ENCODE assay signal across 18 cellular contexts in the genomic region with DNA sequence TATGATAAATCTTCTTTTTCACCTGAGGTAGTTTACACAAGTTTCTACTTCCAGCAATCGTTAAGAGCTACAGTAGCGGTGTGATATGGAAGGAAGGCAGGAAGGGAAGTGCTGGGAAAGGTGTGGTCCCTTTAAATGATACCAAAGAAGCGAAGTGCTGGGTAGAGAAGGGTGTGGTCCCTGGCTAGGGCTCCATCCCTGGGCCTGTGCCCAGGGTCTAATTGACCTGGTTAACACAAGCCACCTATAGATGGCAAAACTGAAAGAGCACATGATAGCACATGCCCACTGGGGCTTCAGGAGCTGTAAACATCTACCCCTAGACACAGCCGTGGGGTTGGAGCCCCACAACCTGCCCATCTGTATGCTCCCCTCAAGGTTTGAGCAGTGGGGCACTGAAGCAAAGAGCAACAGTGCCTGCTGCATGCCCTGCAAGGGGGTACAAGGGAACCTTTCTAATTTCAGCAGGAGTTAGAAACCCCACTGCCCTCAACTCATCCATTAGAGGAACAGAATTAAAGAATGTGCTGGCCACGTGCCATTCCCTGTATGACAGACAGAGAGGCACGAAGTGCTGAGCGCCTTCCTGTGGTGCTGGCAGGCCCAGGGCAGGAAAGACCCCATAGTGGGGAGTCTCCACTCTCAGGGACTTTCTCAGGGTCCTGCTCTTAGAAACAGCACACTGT.
DNase-seq lines count a peak whose midpoint lies in the region; ATAC-seq and TF ChIP-seq lines count a peak whose summit lies in the region.
"Had no signal": no experiment of that assay in that cellular context is flagged by ENCODE, and none has a peak within 500 bp of the region (broad histone marks: within the 10 kb centered on the region; RNA-seq: fewer than 3 reads in every experiment).

No MANE protein-coding gene starts in this region.

- H3K4me1 ChIP-seq in IMR-90 (ENCODE audit: control insufficient read depth, insufficient read depth, low read length) (peaks cover 18% of the 10 kb centered on the region), trophoblast cell (ENCODE audit: control insufficient read depth in 1 of 2, insufficient read depth in 2 of 2, low read length in 2 of 2) (peaks cover 5 to 22% of the 10 kb centered on the region in 2 experiments), mesenchymal stem cell (ENCODE audit: control insufficient read depth, insufficient read depth, low read depth, low read length) (no peaks in the 10 kb centered on the region)
- H3K4me1 ChIP-seq: BLaER1 had no signal

- H3K4me3 ChIP-seq in IMR-90 (ENCODE audit: insufficient read depth, low read depth, low read length) (no peak overlapping the region), epithelial cell of esophagus (ENCODE audit: low read length) (no peak overlapping the region), trophoblast cell (ENCODE audit: low read depth, low read length) (no peak overlapping the region), mesenchymal stem cell (ENCODE audit: insufficient read depth in 1 of 2, low read depth in 1 of 2, low read length in 2 of 2) (no peak overlapping the region)
- H3K4me3 ChIP-seq: BLaER1 had no signal

- no peak overlapping the region for H3K18ac ChIP-seq in IMR-90 (ENCODE audit: low read depth, low read length)
- H3K18ac ChIP-seq in trophoblast cell (ENCODE audit: low read length): peak overlapping the region; percentile 33
- H3K18ac ChIP-seq in mesenchymal stem cell (ENCODE audit: low read depth in 1 of 2, low read length in 2 of 2): no peak overlapping the region

- H3K36me3 ChIP-seq in IMR-90 (ENCODE audit: control insufficient read depth, insufficient read depth, low read length) (no peaks in the 10 kb centered on the region), trophoblast cell (ENCODE audit: control insufficient read depth in 1 of 2, insufficient read depth in 2 of 2, low read length in 2 of 2) (no peaks in the 10 kb centered on the region), mesenchymal stem cell (ENCODE audit: control insufficient read depth in 1 of 2, insufficient read depth in 2 of 2, low read depth in 1 of 2, low read length in 2 of 2) (no peaks in the 10 kb centered on the region)
- H3K36me3 ChIP-seq: BLaER1 had no signal

- H3K4me2 ChIP-seq in IMR-90 (ENCODE audit: low read depth, low read length): no peak overlapping the region
- H3K4me2 ChIP-seq in trophoblast cell (ENCODE audit: low read length): no peak overlapping the region
- H3K4me2 ChIP-seq in mesenchymal stem cell (ENCODE audit: low read length, poor library complexity, severe bottlenecking): no peak overlapping the region
- H3K4me2 ChIP-seq: BLaER1, KMS-11 had no signal

- CTCF ChIA-PET in IMR-90 (lab: Yijun Ruan, JAX): no interaction called here

- H3K23ac ChIP-seq in IMR-90 (ENCODE audit: low read depth, low read length): no peak overlapping the region
- no peak overlapping the region for H3K23ac ChIP-seq in trophoblast cell (ENCODE audit: low read length)
- H3K23ac ChIP-seq in mesenchymal stem cell (ENCODE audit: low read length in 2 of 2): no peak overlapping the region

- 90% methylated on average over 2 of the region's 7 CpGs; no CpG with 5 or more reads in 1 of the 2 experiments for WGBS in IMR-90 (ENCODE audit: extremely low coverage in 2 of 2, insufficient read length in 1 of 2), 2 experiments
- no CpG with 5 or more reads among the region's 7 CpGs for WGBS in trophoblast cell (ENCODE audit: extremely low coverage, insufficient coverage, insufficient read length)
- WGBS in mesenchymal stem cell: 86% methylated on average over 7 of the region's 7 CpGs

- H3K56ac ChIP-seq in IMR-90 (ENCODE audit: extremely low read depth, insufficient read depth, low read length): no peak overlapping the region

- no peaks in the 10 kb centered on the region for H3K27me3 ChIP-seq in IMR-90 (ENCODE audit: control insufficient read depth, insufficient read depth, low read length)
- H3K27me3 ChIP-seq in trophoblast cell (ENCODE audit: insufficient read depth, low read length): no peaks in the 10 kb centered on the region
- peaks cover 0 to 11% of the 10 kb centered on the region in 2 experiments for H3K27me3 ChIP-seq in mesenchymal stem cell (ENCODE audit: control insufficient read depth in 1 of 2, insufficient read depth in 1 of 2, low read length in 2 of 2)
- H3K27me3 ChIP-seq: BLaER1 had no signal

- H3K9ac ChIP-seq in IMR-90 (ENCODE audit: low read depth, low read length) (no peak overlapping the region), trophoblast cell (ENCODE audit: low read length) (no peak overlapping the region), mesenchymal stem cell (ENCODE audit: low read length) (no peak overlapping the region)
- H3K9ac ChIP-seq: BLaER1, KMS-11 had no signal

- H4K5ac ChIP-seq in IMR-90 (ENCODE audit: low read depth, low read length): no peak overlapping the region

- H3K79me2 ChIP-seq in trophoblast cell (ENCODE audit: control insufficient read depth, insufficient read depth, low read length, poor library complexity): no peaks in the 10 kb centered on the region

- no peak for ATAC-seq in IMR-90 (ENCODE audit: low read depth)
- ATAC-seq: HCT116, Panc1, SK-N-SH treated with all-trans-retinoic acid at 6 μM for 48 hours had no signal

- H3K79me1 ChIP-seq in IMR-90 (ENCODE audit: low read depth in 1 of 2, low read length in 2 of 2): peaks cover 26 to 42% of the 10 kb centered on the region in 2 experiments
- peaks cover 7% of the 10 kb centered on the region for H3K79me1 ChIP-seq in trophoblast cell (ENCODE audit: low read length)
- no peaks in the 10 kb centered on the region for H3K79me1 ChIP-seq in mesenchymal stem cell (replicated peaks; ENCODE audit: low read length, poor library complexity, severe bottlenecking)

- H2AFZ ChIP-seq in IMR-90 (replicated peaks; ENCODE audit: low read length, poor library complexity): no peak overlapping the region
- H2AFZ ChIP-seq in trophoblast cell (ENCODE audit: insufficient read depth, low read length, poor library complexity): no peak overlapping the region
- no peak overlapping the region for H2AFZ ChIP-seq in mesenchymal stem cell (ENCODE audit: low read depth, low read length)

- H4K8ac ChIP-seq in IMR-90 (ENCODE audit: low read depth in 2 of 2, low read length in 2 of 2) (no peak overlapping the region), trophoblast cell (ENCODE audit: low read depth, low read length) (no peak overlapping the region), mesenchymal stem cell (ENCODE audit: low read length) (no peak overlapping the region)

- H2BK12ac ChIP-seq in trophoblast cell (ENCODE audit: low read length): peak overlapping the region; percentile 11
- no peak overlapping the region for H2BK12ac ChIP-seq in mesenchymal stem cell (ENCODE audit: low read length in 2 of 2)

- no peak overlapping the region for H4K91ac ChIP-seq in IMR-90 (ENCODE audit: insufficient read depth, low read depth, low read length)
- H4K91ac ChIP-seq in trophoblast cell (ENCODE audit: low read depth, low read length): peak overlapping the region; percentile 10
- no peak overlapping the region for H4K91ac ChIP-seq in mesenchymal stem cell (ENCODE audit: low read length)

- no peak overlapping the region for H4K12ac ChIP-seq in trophoblast cell (ENCODE audit: low read depth, low read length)

- H2BK120ac ChIP-seq in IMR-90 (ENCODE audit: low read depth, low read length) (peak overlapping the region; percentile 35; the same call in 1 of the 2 replicates), trophoblast cell (ENCODE audit: insufficient read depth, low read length, poor library complexity) (no peak overlapping the region), mesenchymal stem cell (ENCODE audit: low read depth, low read length) (no peak overlapping the region)

- H2AK5ac ChIP-seq in IMR-90 (ENCODE audit: low read depth, low read length): no peak overlapping the region
- H2AK5ac ChIP-seq in trophoblast cell (ENCODE audit: low read length): no peak overlapping the region
- no peak overlapping the region for H2AK5ac ChIP-seq in mesenchymal stem cell (ENCODE audit: low read length, severe bottlenecking)

- peaks cover 15% of the 10 kb centered on the region for H3K9me1 ChIP-seq in IMR-90 (ENCODE audit: insufficient read depth, low read length)

- H3K4ac ChIP-seq in IMR-90 (ENCODE audit: low read depth, low read length) (peak overlapping the region; percentile 6; the same call in 1 of the 2 replicates), trophoblast cell (ENCODE audit: low read depth, low read length) (no peak overlapping the region), mesenchymal stem cell (ENCODE audit: low read depth in 1 of 2, low read length in 2 of 2) (no peak overlapping the region)

- intact Hi-C loops in IMR-90 (cut with micrococcal nuclease): no loop called here

- H3K27ac ChIP-seq in IMR-90 (ENCODE audit: insufficient read depth, low read length) (no peak overlapping the region), trophoblast cell (ENCODE audit: low read depth, low read length) (no peak overlapping the region), mesenchymal stem cell (ENCODE audit: low read length, poor library complexity, severe bottlenecking) (no peak overlapping the region)
- H3K27ac ChIP-seq: BLaER1, KMS-11 had no signal

- H3K9me3 ChIP-seq in IMR-90 (ENCODE audit: control insufficient read depth, insufficient read depth, low read length): no peaks in the 10 kb centered on the region
- H3K9me3 ChIP-seq in trophoblast cell (ENCODE audit: insufficient read depth, low read depth, low read length): peaks cover 1% of the 10 kb centered on the region
- H3K9me3 ChIP-seq in mesenchymal stem cell (ENCODE audit: control insufficient read depth, low read length): no peaks in the 10 kb centered on the region
- H3K9me3 ChIP-seq: BLaER1 had no signal

- POLR2A ChIA-PET in IMR-90 (lab: Charles Lee; ENCODE audit: unreplicated experiment): no interaction called here

- no peak overlapping the region for H2BK5ac ChIP-seq in IMR-90 (ENCODE audit: low read depth, low read length, poor library complexity, severe bottlenecking)
- H2BK5ac ChIP-seq in trophoblast cell (ENCODE audit: low read depth, low read length, poor library complexity): no peak overlapping the region
- no peak overlapping the region for H2BK5ac ChIP-seq in mesenchymal stem cell (ENCODE audit: low read depth, low read length, poor library complexity, severe bottlenecking)

- H4K20me1 ChIP-seq in IMR-90 (ENCODE audit: insufficient read depth, low read length): peaks cover 34% of the 10 kb centered on the region
- H4K20me1 ChIP-seq: BLaER1 had no signal

- DNase-seq in IMR-90: no peak
- peak; percentile 87 for DNase-seq in NCI-H748 (lab: John Stamatoyannopoulos, UW; ENCODE audit: unreplicated experiment)
- DNase-seq in epithelial cell of esophagus (ENCODE audit: low read depth): peak; percentile 22
- no peak for DNase-seq in trophoblast cell
- DNase-seq in mesenchymal stem cell: no peak
- DNase-seq in NCI-H1694 treated with DMSO at 0.1 percent for 48 hours (lab: John Stamatoyannopoulos, UW): no peak
- no peak for DNase-seq in stimulated activated naive CD4-positive, alpha-beta T cell (lab: John Stamatoyannopoulos, UW)
- DNase-seq: DMS79, NCI-H1417 treated with DMSO at 0.1 percent for 48 hours, NCI-H2081, NCI-H2227 treated with DMSO at 0.1 percent for 48 hours, NCI-H526, SHP77 had no signal

- H2AK9ac ChIP-seq in IMR-90 (replicated peaks; ENCODE audit: low read depth, low read length, poor library complexity): no peak overlapping the region

- TF ChIP-seq CTCF in IMR-90 (conservative IDR thresholded peaks at IDR 0.05; ENCODE audit: low read depth, low read length): no peak
- no peak for TF ChIP-seq CTCF in epithelial cell of esophagus (IDR thresholded peaks at IDR 0.05; ENCODE audit: insufficient read depth, low read depth, low read length, missing control alignments)

- in situ Hi-C loops in IMR-90 (cut with MboI; ENCODE audit: low sequenced_read_pairs): no loop called here

- H2BK15ac ChIP-seq in IMR-90 (ENCODE audit: low read depth, low read length) (no peak overlapping the region), mesenchymal stem cell (ENCODE audit: low read depth, poor library complexity, severe bottlenecking) (no peak overlapping the region)

- no peak for TF ChIP-seq RAD21 in IMR-90 (IDR thresholded peaks at IDR 0.05; ENCODE audit: low read length)

- no peak for TF ChIP-seq POLR2A in IMR-90 (IDR thresholded peaks at IDR 0.05; ENCODE audit: low read depth, low read length)

- no peak overlapping the region for H2BK20ac ChIP-seq in IMR-90 (ENCODE audit: low read depth, low read length)

- dilution Hi-C loops in IMR-90 (cut with HindIII; ENCODE audit: low sequenced_read_pairs, unreplicated experiment): no loop called here

- H3K14ac ChIP-seq in IMR-90 (replicated peaks; ENCODE audit: low read depth, low read length): no peak overlapping the region
- peak overlapping the region; percentile 17 for H3K14ac ChIP-seq in trophoblast cell (ENCODE audit: low read length)
- no peak overlapping the region for H3K14ac ChIP-seq in mesenchymal stem cell (ENCODE audit: low read length in 2 of 2)

- no TSS peak for BruUV-seq in IMR-90 (replicated peaks; lab: Mats Ljungman, UMichigan)

Comparison
In these comparisons a context has a peak if more than half of its experiments do, and no peak if none do; other contexts are left out.
1. DNase-seq: peak in NCI-H748 (single experiment) and epithelial cell of esophagus (single experiment); none in IMR-90 (single experiment), trophoblast cell (0 of 2), mesenchymal stem cell (single experiment), NCI-H1694 treated with DMSO at 0.1 percent for 48 hours (single experiment) and stimulated activated naive CD4-positive, alpha-beta T cell (0 of 6).